1 cellular context compared by ENCODE assay signal in genomic region chr5:138068742-138069375, GRCh38.
TF ChIP-seq lines count a peak whose summit lies in the region.

No MANE protein-coding gene starts in this region.

TF ChIP-seq in GM12878, 131 proteins besides CTCF, POLR2A, EP300 and RAD21 (continued from another document):
- TF ChIP-seq ATF2 (IDR thresholded peaks at IDR 0.05; ENCODE audit: low read length): no peak
- TF ChIP-seq SMC3 (IDR thresholded peaks at IDR 0.05; ENCODE audit: borderline replicate concordance, low read length): peak; percentile 95
- TF ChIP-seq CREB1 (IDR thresholded peaks at IDR 0.05; ENCODE audit: low read depth): 0 out of 2 replicates have a peak, but pooled peaks have one; percentile 26
TF ChIP-seq in GM12878: peak in this region for 8.
